Comparison of ENCODE assay signal across 39 cellular contexts in the genomic region with DNA sequence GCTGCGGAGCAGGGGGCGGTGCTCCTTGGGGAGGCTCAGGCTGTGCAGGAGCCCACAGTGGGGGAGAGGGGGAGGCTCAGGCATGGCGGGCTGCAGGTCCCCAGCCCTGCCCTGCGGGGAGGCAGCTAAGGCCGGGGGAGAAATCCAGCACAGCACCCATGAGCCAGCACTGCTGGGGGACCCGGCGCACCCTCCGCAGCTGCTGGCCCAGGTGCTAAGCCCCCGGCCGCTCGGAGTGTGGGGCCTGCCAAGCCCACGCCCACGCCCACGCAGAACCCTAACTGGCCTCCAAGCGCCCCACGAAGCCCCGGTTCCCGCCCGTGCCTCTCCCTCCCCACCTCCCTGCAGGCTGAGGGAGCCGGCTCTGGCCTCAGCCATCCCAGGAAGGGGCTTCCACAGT.
"Had no signal": no experiment of that assay in that cellular context is flagged by ENCODE, and none has a peak within 500 bp of the region (broad histone marks: within the 10 kb centered on the region; RNA-seq: fewer than 3 reads in every experiment).

No MANE protein-coding gene starts in this region.

- H3K4me1 ChIP-seq: adrenal gland, ascending aorta, breast epithelium had no signal

- H3K9me3 ChIP-seq: adrenal gland, ascending aorta, body of pancreas, breast epithelium had no signal

- H3K36me3 ChIP-seq: adrenal gland, ascending aorta, brain microvascular endothelial cell, breast epithelium, cardiac muscle cell had no signal

- H3K4me1 Mint-ChIP-seq: activated naive CD4-positive, alpha-beta T cell treated with anti-CD3 and anti-CD28 coated beads, Interleukin-2, amount 10 ng/mL, durations not matched to agents 7 days and 5 days; activated naive CD4-positive, alpha-beta T cell treated with anti-CD3 and anti-CD28 coated beads, Interleukin-2, amount 50 U/mL, for 24 hours; activated naive CD8-positive, alpha-beta T cell treated with anti-CD3 and anti-CD28 coated beads for 36 hours; activated naive CD8-positive, alpha-beta T cell treated with anti-CD3 and anti-CD28 coated beads, Interleukin-2, amount 10 ng/mL, durations not matched to agents 7 days and 5 days; activated naive CD8-positive, alpha-beta T cell treated with anti-CD3 and anti-CD28 coated beads, Interleukin-2, amount 50 U/mL, for 24 hours; activated T-helper 17 cell treated with anti-CD3 and anti-CD28 coated beads, Interleukin-2, amount 50 U/mL, for 72 hours; central memory CD8-positive, alpha-beta T cell had no signal

- H3K36me3 Mint-ChIP-seq: activated naive CD4-positive, alpha-beta T cell treated with anti-CD3 and anti-CD28 coated beads, Interleukin-2, amount 10 ng/mL, durations not matched to agents 7 days and 5 days; activated naive CD4-positive, alpha-beta T cell treated with anti-CD3 and anti-CD28 coated beads, Interleukin-2, amount 50 U/mL, for 24 hours; activated naive CD4-positive, alpha-beta T cell treated with anti-CD3 and anti-CD28 coated beads, Interleukin-2, amount 50 U/mL, for 72 hours; activated naive CD8-positive, alpha-beta T cell; activated naive CD8-positive, alpha-beta T cell treated with anti-CD3 and anti-CD28 coated beads for 36 hours; activated naive CD8-positive, alpha-beta T cell treated with anti-CD3 and anti-CD28 coated beads, Interleukin-2, amount 10 ng/mL, durations not matched to agents 7 days and 5 days; brain had no signal

- H3K9me3 Mint-ChIP-seq: activated naive CD8-positive, alpha-beta T cell treated with anti-CD3 and anti-CD28 coated beads for 36 hours; activated naive CD8-positive, alpha-beta T cell treated with anti-CD3 and anti-CD28 coated beads, Interleukin-2, amount 50 U/mL, for 24 hours; activated T-cell treated with anti-CD3 and anti-CD28 coated beads, Interleukin-2, amount 50 U/mL, for 24 hours; activated T-cell treated with anti-CD3 and anti-CD28 coated beads, Interleukin-2, amount 50 U/mL, for 4 hours; activated T-helper 1 cell treated with anti-CD3 and anti-CD28 coated beads, Interleukin-12 subunit alpha, Interleukin-12 subunit beta, Interleukin-2, Interleukin-4 antibody, amounts not matched to agents 30 ng/mL and 10 ng/mL and 1 ng/mL, durations not matched to agents 14 hours and 24 hours and 36 hours; activated T-helper 17 cell treated with anti-CD3 and anti-CD28 coated beads, Interleukin-2, amount 50 U/mL, for 72 hours; activated T-helper 2 cell treated with anti-CD3 and anti-CD28 coated beads, Interferon-gamma antibody, Interleukin-2, Interleukin-4, amounts not matched to agents 10 μg/mL and 5 μg/mL and 100 μg/mL, durations not matched to agents 14 hours and 24 hours and 36 hours had no signal

- H3K27me3 ChIP-seq: adrenal gland, ascending aorta, body of pancreas, brain microvascular endothelial cell, breast epithelium, cardiac muscle cell had no signal

- DNase-seq: activated effector memory CD4-positive, alpha-beta T cell treated with anti-CD3 and anti-CD28 coated beads, Interleukin-2, amount 50 U/mL, for 16 hours; activated effector memory CD4-positive, alpha-beta T cell treated with Interleukin-2 at 50 U/mL for 16 hours; activated gamma-delta T cell; activated gamma-delta T cell treated with Interleukin-2 at 50 U/mL for 16 hours; activated naive CD4-positive, alpha-beta T cell; activated naive CD4-positive, alpha-beta T cell treated with anti-CD3 and anti-CD28 coated beads for 36 hours; activated naive CD4-positive, alpha-beta T cell treated with anti-CD3 and anti-CD28 coated beads, Interleukin-2, amount 10 ng/mL, durations not matched to agents 7 days and 5 days; activated naive CD4-positive, alpha-beta T cell treated with anti-CD3 and anti-CD28 coated beads, Interleukin-2, amount 50 U/mL, for 16 hours; activated naive CD4-positive, alpha-beta T cell treated with Interleukin-2 at 50 U/mL for 16 hours; activated naive CD8-positive, alpha-beta T cell treated with anti-CD3 and anti-CD28 coated beads for 36 hours; activated naive CD8-positive, alpha-beta T cell treated with anti-CD3 and anti-CD28 coated beads, Interleukin-2, amount 10 ng/mL, durations not matched to agents 7 days and 5 days; activated naive CD8-positive, alpha-beta T cell treated with anti-CD3 and anti-CD28 coated beads, Interleukin-2, amount 50 U/mL, for 24 hours; activated T-cell treated with anti-CD3 and anti-CD28 coated beads for 4 hours; activated T-cell treated with anti-CD3 and anti-CD28 coated beads, Interleukin-2, amount 50 U/mL, for 1 hour; activated T-cell treated with anti-CD3 and anti-CD28 coated beads, Interleukin-2, amount 50 U/mL, for 24 hours; activated T-cell treated with anti-CD3 and anti-CD28 coated beads, Interleukin-2, amount 50 U/mL, for 4 hours; activated T-cell treated with anti-CD3 and anti-CD28 coated beads, Interleukin-2, amount 50 U/mL, for 48 hours; activated T-cell treated with anti-CD3 and anti-CD28 coated beads, Interleukin-2, amount 50 U/mL, for 72 hours; adrenal gland; amniotic stem cell; amygdala; anterior cingulate cortex; aorta; body of pancreas; brain microvascular endothelial cell; caudate nucleus; central memory CD4-positive, alpha-beta T cell; cerebellar nuclear complex had no signal

- H3K27ac ChIP-seq: adrenal gland, ascending aorta, body of pancreas, brain microvascular endothelial cell, breast epithelium, cardiac muscle cell had no signal

- H3K27ac Mint-ChIP-seq: activated naive CD4-positive, alpha-beta T cell treated with anti-CD3 and anti-CD28 coated beads for 36 hours; activated naive CD4-positive, alpha-beta T cell treated with anti-CD3 and anti-CD28 coated beads, Interleukin-2, amount 10 ng/mL, durations not matched to agents 7 days and 5 days; activated naive CD4-positive, alpha-beta T cell treated with anti-CD3 and anti-CD28 coated beads, Interleukin-2, amount 50 U/mL, for 24 hours; activated naive CD4-positive, alpha-beta T cell treated with anti-CD3 and anti-CD28 coated beads, Interleukin-2, amount 50 U/mL, for 72 hours; activated naive CD8-positive, alpha-beta T cell; activated naive CD8-positive, alpha-beta T cell treated with anti-CD3 and anti-CD28 coated beads for 36 hours; activated naive CD8-positive, alpha-beta T cell treated with anti-CD3 and anti-CD28 coated beads, Interleukin-2, amount 10 ng/mL, durations not matched to agents 7 days and 5 days; activated naive CD8-positive, alpha-beta T cell treated with anti-CD3 and anti-CD28 coated beads, Interleukin-2, amount 50 U/mL, for 24 hours; activated T-cell treated with anti-CD3 and anti-CD28 coated beads, Interleukin-2, amount 50 U/mL, for 24 hours; activated T-cell treated with anti-CD3 and anti-CD28 coated beads, Interleukin-2, amount 50 U/mL, for 72 hours; activated T-helper 1 cell treated with anti-CD3 and anti-CD28 coated beads, Interleukin-12 subunit alpha, Interleukin-12 subunit beta, Interleukin-2, Interleukin-4 antibody, amounts not matched to agents 30 ng/mL and 10 ng/mL and 1 ng/mL, durations not matched to agents 14 hours and 24 hours and 36 hours; activated T-helper 17 cell treated with anti-CD3 and anti-CD28 coated beads, Interleukin-2, amount 50 U/mL, for 72 hours; activated T-helper 2 cell treated with anti-CD3 and anti-CD28 coated beads, Interferon-gamma antibody, Interleukin-2, Interleukin-4, amounts not matched to agents 10 μg/mL and 5 μg/mL and 100 μg/mL, durations not matched to agents 14 hours and 24 hours and 36 hours; brain had no signal

- H3K4me3 Mint-ChIP-seq: activated naive CD4-positive, alpha-beta T cell treated with anti-CD3 and anti-CD28 coated beads for 36 hours; activated naive CD4-positive, alpha-beta T cell treated with anti-CD3 and anti-CD28 coated beads, Interleukin-2, amount 10 ng/mL, durations not matched to agents 7 days and 5 days; activated naive CD4-positive, alpha-beta T cell treated with anti-CD3 and anti-CD28 coated beads, Interleukin-2, amount 50 U/mL, for 24 hours; activated naive CD8-positive, alpha-beta T cell; activated naive CD8-positive, alpha-beta T cell treated with anti-CD3 and anti-CD28 coated beads for 36 hours; activated naive CD8-positive, alpha-beta T cell treated with anti-CD3 and anti-CD28 coated beads, Interleukin-2, amount 10 ng/mL, durations not matched to agents 7 days and 5 days; activated naive CD8-positive, alpha-beta T cell treated with anti-CD3 and anti-CD28 coated beads, Interleukin-2, amount 50 U/mL, for 24 hours; activated T-cell treated with anti-CD3 and anti-CD28 coated beads, Interleukin-2, amount 50 U/mL, for 24 hours; activated T-cell treated with anti-CD3 and anti-CD28 coated beads, Interleukin-2, amount 50 U/mL, for 4 hours; activated T-cell treated with anti-CD3 and anti-CD28 coated beads, Interleukin-2, amount 50 U/mL, for 72 hours; activated T-helper 1 cell treated with anti-CD3 and anti-CD28 coated beads, Interleukin-12 subunit alpha, Interleukin-12 subunit beta, Interleukin-2, Interleukin-4 antibody, amounts not matched to agents 30 ng/mL and 10 ng/mL and 1 ng/mL, durations not matched to agents 14 hours and 24 hours and 36 hours; activated T-helper 17 cell treated with anti-CD3 and anti-CD28 coated beads, Interleukin-2, amount 50 U/mL, for 72 hours; brain; central memory CD8-positive, alpha-beta T cell had no signal

- H3K27me3 Mint-ChIP-seq: activated naive CD8-positive, alpha-beta T cell treated with anti-CD3 and anti-CD28 coated beads, Interleukin-2, amount 10 ng/mL, durations not matched to agents 7 days and 5 days had no signal

- H3K4me3 ChIP-seq: adrenal gland, ascending aorta, body of pancreas, breast epithelium, cardiac muscle cell had no signal

- ATAC-seq: activated naive CD4-positive, alpha-beta T cell treated with anti-CD3 and anti-CD28 coated beads, Interleukin-2, amount 50 U/mL, for 72 hours; activated naive CD8-positive, alpha-beta T cell treated with anti-CD3 and anti-CD28 coated beads, Interleukin-2, amount 50 U/mL, for 24 hours; activated T-cell treated with anti-CD3 and anti-CD28 coated beads, Interleukin-2, amount 50 U/mL, for 4 hours; activated T-cell treated with anti-CD3 and anti-CD28 coated beads, Interleukin-2, amount 50 U/mL, for 72 hours; activated T-helper 17 cell treated with anti-CD3 and anti-CD28 coated beads, Interleukin-2, amount 50 U/mL, for 72 hours; body of pancreas had no signal
